In genomic region chr12:116582610-116583009, GRCh38 we compare ENCODE assay signal across 18 cellular contexts. TPM values are rescaled to one million over a fixed set of nuclear protein-coding genes. Genes with fewer than 3 reads are reported as not detected.
DNase-seq lines count a peak whose midpoint lies in the region; ATAC-seq and FAIRE-seq lines count a peak whose summit lies in the region.
"Had no signal": no experiment of that assay in that cellular context is flagged by ENCODE, and none has a peak within 500 bp of the region (broad histone marks: within the 10 kb centered on the region; RNA-seq: fewer than 3 reads in every experiment).

No MANE protein-coding gene starts in this region.

- H3K18ac ChIP-seq in neuronal stem cell (ENCODE audit: low read length), result no peak overlapping the region

- intact Hi-C loops in left cardiac atrium (cut with DNase I), result loop anchor here in 1 of 2 donors (10.0 kb wide), 1 partner anchor 128 kb away; no protein-coding TSS in a partner anchor

- FAIRE-seq in urothelium cell line (lab: Jason Lieb, UNC), result no peak
- FAIRE-seq: GM19239 had no signal

- H3K23ac ChIP-seq in neuronal stem cell (ENCODE audit: low read depth, low read length, poor library complexity), result no peak overlapping the region

- DNase-seq in amniotic epithelial cell (ENCODE audit: low read depth) (peak; percentile 93), left cardiac atrium (peak; percentile 66), neuronal stem cell (ENCODE audit: low spot score) (no peak), urothelium cell line (ENCODE audit: low spot score) (no peak), SKM-1 (lab: John Stamatoyannopoulos, UW; ENCODE audit: unreplicated experiment) (no peak)
- DNase-seq in activated naive CD4-positive, alpha-beta T cell (lab: John Stamatoyannopoulos, UW), result no peak
- DNase-seq: activated CD8-positive, alpha-beta T cell treated with anti-CD3 and anti-CD28 coated beads, Interleukin-2, amount 10 ng/mL, durations not matched to agents 7 days and 5 days; foreskin keratinocyte; NCI-H1417 treated with DMSO at 0.1 percent for 48 hours; NCI-H2227 treated with DMSO at 0.1 percent for 48 hours; stimulated activated naive CD4-positive, alpha-beta T cell treated with Interleukin-2 at 50 U/mL for 16 hours; T-helper 1 cell had no signal

- peak; percentile 95 to 96 for ATAC-seq in left cardiac atrium
- ATAC-seq in HG03571 (IDR thresholded peaks at IDR 0.05; ENCODE audit: unreplicated experiment), result no peak
- ATAC-seq: activated CD8-positive, alpha-beta T cell treated with anti-CD3 and anti-CD28 coated beads, Interleukin-2, amount 10 ng/mL, durations not matched to agents 7 days and 5 days; foreskin keratinocyte had no signal

- no peak overlapping the region for H4K91ac ChIP-seq in neuronal stem cell (ENCODE audit: low read depth, low read length, poor library complexity)

- H2BK15ac ChIP-seq in neuronal stem cell (ENCODE audit: low read length), result no peak overlapping the region

- H3K4me1 ChIP-seq in BLaER1 (peaks cover 13% of the 10 kb centered on the region), neuronal stem cell (ENCODE audit: control insufficient read depth in 2 of 2, insufficient read depth in 1 of 2, low read depth in 1 of 2, low read length in 2 of 2) (peaks cover 0 to 2% of the 10 kb centered on the region in 2 donors)
- H3K4me1 ChIP-seq: foreskin keratinocyte had no signal

- H2AK5ac ChIP-seq in neuronal stem cell (ENCODE audit: low read depth, low read length), result no peak overlapping the region

- H2BK120ac ChIP-seq in neuronal stem cell (ENCODE audit: low read depth, low read length), result no peak overlapping the region

- peaks cover 19% of the 10 kb centered on the region for H3K9me3 ChIP-seq in BLaER1
- no peaks in the 10 kb centered on the region for H3K9me3 ChIP-seq in neuronal stem cell (replicated peaks in 1 of 2; ENCODE audit: control insufficient read depth in 2 of 2, insufficient read depth in 1 of 2, low read depth in 1 of 2, low read length in 2 of 2)

- no peak overlapping the region for H2BK12ac ChIP-seq in neuronal stem cell (ENCODE audit: low read length)

- WGBS in neuronal stem cell (ENCODE audit: extremely low coverage in 2 of 2, insufficient read length in 2 of 2, insufficient replicate concordance in 1 of 2), 2 donors, result no CpG with 5 or more reads among the region's 11 CpGs

- H4K20me1 ChIP-seq in BLaER1, result no peaks in the 10 kb centered on the region

- H3K36me3 ChIP-seq in BLaER1 (no peaks in the 10 kb centered on the region), neuronal stem cell (replicated peaks in 1 of 2; ENCODE audit: control insufficient read depth in 2 of 2, insufficient read depth in 2 of 2, low read length in 2 of 2) (no peaks in the 10 kb centered on the region)

- H3K27me3 ChIP-seq in BLaER1 (no peaks in the 10 kb centered on the region), neuronal stem cell (ENCODE audit: control insufficient read depth in 3 of 3, insufficient read depth in 3 of 3, low read depth in 1 of 3, low read length in 3 of 3) (no peaks in the 10 kb centered on the region)
- H3K27me3 ChIP-seq: foreskin keratinocyte had no signal

- H3K79me1 ChIP-seq in neuronal stem cell (ENCODE audit: low read depth, low read length), result no peaks in the 10 kb centered on the region

- no peak overlapping the region for H2AFZ ChIP-seq in neuronal stem cell (ENCODE audit: low read length)

- H2BK5ac ChIP-seq in neuronal stem cell (ENCODE audit: low read length), result no peak overlapping the region

- H3K27ac ChIP-seq in BLaER1 (no peak overlapping the region), neuronal stem cell (replicated peaks; ENCODE audit: low read length) (peak overlapping the region; percentile 34)
- H3K27ac ChIP-seq: foreskin keratinocyte, RWPE1 had no signal

- H3K4ac ChIP-seq in neuronal stem cell (ENCODE audit: low read length), result no peak overlapping the region

- H4K8ac ChIP-seq in neuronal stem cell (ENCODE audit: low read depth, low read length), result no peak overlapping the region

- H3K4me3 ChIP-seq in BLaER1 (no peak overlapping the region), neuronal stem cell (ENCODE audit: low read length in 2 of 2) (no peak overlapping the region)

- no peak overlapping the region for H3K14ac ChIP-seq in neuronal stem cell (ENCODE audit: low read length)

- H3K9ac ChIP-seq in BLaER1 (no peak overlapping the region), neuronal stem cell (ENCODE audit: low read depth, low read length, poor library complexity) (no peak overlapping the region)

- H3K4me2 ChIP-seq in BLaER1 (peak overlapping the region; percentile 41), neuronal stem cell (ENCODE audit: insufficient read depth, low read length, poor library complexity, severe bottlenecking) (no peak overlapping the region)

RNA-seq across cellular contexts. Expression of gene MAP1LC3B2, which starts 23.4 kb away (rescaled TPM):
- 1 to 10 TPM; 1.3 to 2.1 TPM for total RNA-seq in left cardiac atrium
- polyA plus RNA-seq in neuronal stem cell (2013, experiment 1 of 2), result 1.5 TPM
- polyA plus RNA-seq in neuronal stem cell (2013, experiment 2 of 2), result 1.5 TPM
- total RNA-seq: liver, urinary bladder had no signal

Comparison
In these comparisons a context has a peak if more than half of its experiments do, and no peak if none do; other contexts are left out.
1. DNase-seq: peak in amniotic epithelial cell (single experiment) and left cardiac atrium (single experiment); none in neuronal stem cell (single experiment), activated naive CD4-positive, alpha-beta T cell (0 of 4), urothelium cell line (single experiment) and SKM-1 (single experiment).